In the genomic region with DNA sequence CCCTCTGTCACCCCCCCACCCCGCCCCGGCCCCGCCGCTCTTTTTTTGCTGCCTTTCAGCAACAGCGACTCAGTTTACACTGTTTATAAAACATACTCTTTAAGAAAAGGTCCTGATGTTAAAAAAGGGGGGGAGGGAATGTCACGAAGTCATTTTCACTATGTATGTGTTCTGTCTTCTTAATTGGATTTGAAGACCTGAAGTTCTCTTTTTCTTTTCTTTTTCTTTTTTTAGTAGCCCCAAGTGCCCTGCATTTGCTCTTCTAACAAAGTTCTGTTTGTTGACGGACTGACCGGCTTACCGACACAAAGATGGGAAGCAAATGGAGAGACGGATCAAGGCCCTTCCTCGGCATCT, we compare ENCODE assay signal across 10 cellular contexts. TPM values are rescaled to one million over a fixed set of nuclear protein-coding genes. Genes with fewer than 3 reads are reported as not detected.
DNase-seq lines count a peak whose midpoint lies in the region; ATAC-seq and TF ChIP-seq lines count a peak whose summit lies in the region.
"Had no signal": no experiment of that assay in that cellular context is flagged by ENCODE, and none has a peak within 500 bp of the region (broad histone marks: within the 10 kb centered on the region; RNA-seq: fewer than 3 reads in every experiment).

No MANE protein-coding gene starts in this region.

- H3K4me1 ChIP-seq in HUES48 (ENCODE audit: control insufficient read depth, insufficient read depth, low read length) (peaks cover 12% of the 10 kb centered on the region; the same call in 1 of the 2 replicates), neural progenitor cell (no peaks in the 10 kb centered on the region)

- no peak for DNase-seq in CD4-positive, alpha-beta T cell
- DNase-seq in neural progenitor cell (ENCODE audit: low spot score) (no peak), glomerular visceral epithelial cell (ENCODE audit: extremely low spot score) (no peak), SW480 (ENCODE audit: low spot score) (no peak), NCI-H510A (lab: John Stamatoyannopoulos, UW) (no peak)

- H3K36me3 ChIP-seq in HUES48 (ENCODE audit: control insufficient read depth, insufficient read depth, low read length) (no peaks in the 10 kb centered on the region), neural progenitor cell (no peaks in the 10 kb centered on the region)
- H3K36me3 ChIP-seq: upper lobe of left lung had no signal

- peaks cover 21% of the 10 kb centered on the region for H3K4me1 Mint-ChIP-seq in CD4-positive, alpha-beta T cell (ENCODE audit: low read depth)
- peaks cover 31% of the 10 kb centered on the region for H3K4me1 Mint-ChIP-seq in dendritic cell treated with granulocyte-macrophage colony-stimulating factor and Interleukin-4, amounts not matched to agents 40 ng/mL and 50 ng/mL, for 4 days (ENCODE audit: low read depth)
- peaks cover 16% of the 10 kb centered on the region for H3K4me1 Mint-ChIP-seq in neural progenitor cell

- no peaks in the 10 kb centered on the region for H3K9me3 ChIP-seq in CD4-positive, alpha-beta T cell (ENCODE audit: control insufficient read depth, low read length)
- peaks cover 5% of the 10 kb centered on the region; the same call in 1 of the 2 replicates for H3K9me3 ChIP-seq in HUES48 (ENCODE audit: control insufficient read depth, insufficient read depth, low read length)
- H3K9me3 ChIP-seq in neural progenitor cell (ENCODE audit: low read depth): no peaks in the 10 kb centered on the region
- H3K9me3 ChIP-seq: upper lobe of left lung had no signal

- no peak overlapping the region for H2AFZ ChIP-seq in neural progenitor cell (replicated peaks)

- no peak for TF ChIP-seq CTCF in CD4-positive, alpha-beta T cell (IDR thresholded peaks at IDR 0.05)
- TF ChIP-seq CTCF in neural progenitor cell (IDR thresholded peaks at IDR 0.05): no peak

- H3K4me3 ChIP-seq in HUES48 (ENCODE audit: low read depth, low read length): peak overlapping the region; percentile 59
- H3K4me3 ChIP-seq in neural progenitor cell: peak overlapping the region; percentile 42

- no peaks in the 10 kb centered on the region for H3F3A ChIP-seq in neural progenitor cell (ENCODE audit: low read depth)

- peak overlapping the region; percentile 71 for H3K4me3 Mint-ChIP-seq in CD4-positive, alpha-beta T cell
- peak overlapping the region; percentile 52 for H3K4me3 Mint-ChIP-seq in dendritic cell treated with granulocyte-macrophage colony-stimulating factor and Interleukin-4, amounts not matched to agents 40 ng/mL and 50 ng/mL, for 4 days
- H3K4me3 Mint-ChIP-seq in neural progenitor cell: peak overlapping the region; percentile 74

- POLR2A ChIA-PET in CD4-positive, alpha-beta T cell (lab: Charles Lee): interaction anchor here (2.6 kb wide), 1 partner anchor 31 kb away, joined by 18 read pairs; a partner anchor contains a TSS

- H3K27me3 Mint-ChIP-seq in CD4-positive, alpha-beta T cell: peaks cover 64% of the 10 kb centered on the region
- peaks cover 68% of the 10 kb centered on the region for H3K27me3 Mint-ChIP-seq in dendritic cell treated with granulocyte-macrophage colony-stimulating factor and Interleukin-4, amounts not matched to agents 40 ng/mL and 50 ng/mL, for 4 days
- H3K27me3 Mint-ChIP-seq in neural progenitor cell (ENCODE audit: insufficient read depth, low read depth): peaks cover 26% of the 10 kb centered on the region

- H3K4me2 ChIP-seq in neural progenitor cell: peak overlapping the region; percentile 77

- H3K9ac ChIP-seq in HUES48 (ENCODE audit: low read depth, low read length) (no peak overlapping the region), neural progenitor cell (no peak overlapping the region)

- ATAC-seq in CD4-positive, alpha-beta T cell (ENCODE audit: poor library complexity): no peak
- no peak for ATAC-seq in GM21786 (IDR thresholded peaks at IDR 0.05; ENCODE audit: unreplicated experiment)

- no peak overlapping the region for H3K27ac Mint-ChIP-seq in CD4-positive, alpha-beta T cell
- H3K27ac Mint-ChIP-seq in dendritic cell treated with granulocyte-macrophage colony-stimulating factor and Interleukin-4, amounts not matched to agents 40 ng/mL and 50 ng/mL, for 4 days: no peak overlapping the region
- H3K27ac Mint-ChIP-seq in neural progenitor cell: no peak overlapping the region

- H3K9me3 Mint-ChIP-seq in CD4-positive, alpha-beta T cell: no peaks in the 10 kb centered on the region
- H3K9me3 Mint-ChIP-seq in dendritic cell treated with granulocyte-macrophage colony-stimulating factor and Interleukin-4, amounts not matched to agents 40 ng/mL and 50 ng/mL, for 4 days: no peaks in the 10 kb centered on the region
- peaks cover 9% of the 10 kb centered on the region for H3K9me3 Mint-ChIP-seq in neural progenitor cell

- intact Hi-C loops in CD4-positive, alpha-beta T cell (cut with DNase I, micrococcal nuclease): no loop called here
- intact Hi-C loops in dendritic cell treated with granulocyte-macrophage colony-stimulating factor and Interleukin-4, amounts not matched to agents 40 ng/mL and 50 ng/mL, for 4 days (cut with micrococcal nuclease): no loop called here

- H3K27ac ChIP-seq in CD4-positive, alpha-beta T cell (ENCODE audit: low read depth, low read length): no peak overlapping the region
- H3K27ac ChIP-seq in HUES48 (ENCODE audit: low read depth, low read length): no peak overlapping the region
- no peak overlapping the region for H3K27ac ChIP-seq in neural progenitor cell
- H3K27ac ChIP-seq: upper lobe of left lung had no signal

- peaks cover 60% of the 10 kb centered on the region for H3K27me3 ChIP-seq in CD4-positive, alpha-beta T cell (ENCODE audit: control insufficient read depth, insufficient read depth, low read length)
- H3K27me3 ChIP-seq in HUES48 (ENCODE audit: control insufficient read depth, insufficient read depth, low read length) (peaks cover 78% of the 10 kb centered on the region), neural progenitor cell (peaks cover 77% of the 10 kb centered on the region)

- CTCF ChIA-PET in CD4-positive, alpha-beta T cell (lab: Charles Lee): interaction anchor here (0.9 to 1.2 kb wide), 2 partner anchors 31 to 63 kb away, joined by 3 read pairs; no protein-coding TSS in a partner anchor

- H3K79me2 ChIP-seq in neural progenitor cell (ENCODE audit: low read depth): no peaks in the 10 kb centered on the region

- no peaks in the 10 kb centered on the region for H3K36me3 Mint-ChIP-seq in CD4-positive, alpha-beta T cell (ENCODE audit: low read depth)
- H3K36me3 Mint-ChIP-seq in dendritic cell treated with granulocyte-macrophage colony-stimulating factor and Interleukin-4, amounts not matched to agents 40 ng/mL and 50 ng/mL, for 4 days (ENCODE audit: low read depth): no peaks in the 10 kb centered on the region
- no peaks in the 10 kb centered on the region for H3K36me3 Mint-ChIP-seq in neural progenitor cell

- peaks cover 6% of the 10 kb centered on the region for H4K20me1 ChIP-seq in neural progenitor cell (ENCODE audit: low read depth)

RNA-seq across cellular contexts. Expression of a gene that starts 2.5 kb away (rescaled TPM):
- under 1 TPM in 1 of 2 experiments, not detected in 1; 0.52 TPM for total RNA-seq in CD4-positive, alpha-beta T cell
- 0.69 and 1.9 TPM in 2 replicates for total RNA-seq in neural progenitor cell (ENCODE audit: low replicate concordance)
- total RNA-seq: dermis blood vessel endothelial cell had no signal

RNA-seq across cellular contexts. Expression of a gene that starts 31.1 kb away (rescaled TPM):
- 1,000 to 10,000 TPM; 1,581 to 1,641 TPM for total RNA-seq in CD4-positive, alpha-beta T cell
- 973 and 1,345 TPM in 2 replicates for total RNA-seq in neural progenitor cell (ENCODE audit: low replicate concordance)
